In the genomic region with DNA sequence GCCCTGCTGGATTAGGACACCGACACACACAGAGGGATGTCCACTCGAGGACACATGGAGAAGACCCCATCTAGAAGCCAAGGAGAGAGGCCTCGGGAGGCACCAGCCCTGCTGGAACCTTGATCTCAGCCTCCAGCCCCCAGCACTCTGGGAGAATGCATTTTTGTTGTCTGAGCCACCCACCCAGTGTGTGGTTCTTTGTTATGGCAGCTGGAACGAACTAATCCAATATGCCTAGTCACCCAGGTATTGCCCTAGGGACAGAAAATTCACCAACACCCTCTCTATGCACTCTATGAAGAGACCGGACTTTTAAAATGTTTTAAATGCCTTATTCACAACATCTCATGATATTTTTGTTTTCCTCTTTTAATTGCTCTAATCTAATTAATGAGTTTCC, we compare ENCODE assay signal across 25 cellular contexts.
"Had no signal": no experiment of that assay in that cellular context is flagged by ENCODE, and none has a peak within 500 bp of the region (broad histone marks: within the 10 kb centered on the region; RNA-seq: fewer than 3 reads in every experiment).

No MANE protein-coding gene starts in this region.

- H3K27me3 ChIP-seq: brain microvascular endothelial cell had no signal

- H3K4me3 ChIP-seq: SK-N-MC had no signal

- FAIRE-seq: RCC 7860, TTC549 had no signal

- H3K27ac ChIP-seq: brain microvascular endothelial cell, KMS-11, SK-N-MC, WERI-Rb-1 had no signal

- DNase-seq: activated CD4-positive, alpha-beta memory T cell treated with anti-CD3 and anti-CD28 coated beads, Interleukin-2, amount 10 ng/mL, durations not matched to agents 7 days and 5 days; activated CD4-positive, alpha-beta T cell treated with anti-CD3 and anti-CD28 coated beads for 36 hours; activated CD4-positive, alpha-beta T cell treated with anti-CD3 and anti-CD28 coated beads, Interleukin-2, amount 50 U/mL, for 1 hour; activated gamma-delta T cell; activated naive CD4-positive, alpha-beta T cell treated with anti-CD3 and anti-CD28 coated beads for 36 hours; activated T-cell treated with anti-CD3 and anti-CD28 coated beads for 4 hours; activated T-cell treated with anti-CD3 and anti-CD28 coated beads, Interleukin-2, amount 50 U/mL, for 48 hours; amygdala; brain microvascular endothelial cell; cerebellar nuclear complex; NCI-H1048; NCI-H1930; NCI-H345; NCI-H510A; NCI-H69; NK-92 treated with Interleukin-12 subunit alpha and Interleukin-12 subunit beta, amount 100 ng/mL, for 24 hours; OCI-M1; T-cell; T-helper 2 cell; T1000; WERI-Rb-1 had no signal

- H3K4me2 ChIP-seq: KMS-11 had no signal

- H3K36me3 ChIP-seq: brain microvascular endothelial cell, WERI-Rb-1 had no signal
